Comparison of ENCODE assay signal across 16 cellular contexts in the genomic region with DNA sequence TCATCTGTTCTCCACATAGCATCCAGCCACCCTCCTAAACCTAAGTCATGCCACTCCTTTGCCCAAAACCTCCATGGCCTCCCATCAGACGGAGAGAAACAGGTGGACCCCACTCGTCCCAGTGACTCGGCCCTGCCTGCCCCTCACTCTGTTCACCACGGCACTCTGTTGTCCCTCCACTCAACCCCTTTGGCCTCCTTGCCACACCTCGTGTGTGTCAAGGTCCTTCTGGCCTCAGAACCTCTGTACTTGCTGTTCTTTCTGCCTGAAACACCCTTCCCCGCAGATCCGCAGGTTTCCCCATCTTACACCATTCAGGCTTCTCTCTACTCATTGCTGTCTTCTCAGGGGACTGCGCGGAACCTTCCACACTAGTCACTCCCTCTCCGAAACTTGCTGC. TPM values are rescaled to one million over a fixed set of nuclear protein-coding genes. Genes with fewer than 3 reads are reported as not detected.
A peak's percentile ranks its signal among the peaks of the same experiment; 100 is the strongest.
DNase-seq lines count a peak whose midpoint lies in the region; ATAC-seq, FAIRE-seq and TF ChIP-seq lines count a peak whose summit lies in the region.
"Had no signal": no experiment of that assay in that cellular context is flagged by ENCODE, and none has a peak within 500 bp of the region (broad histone marks: within the 10 kb centered on the region; RNA-seq: fewer than 3 reads in every experiment).

No MANE protein-coding gene starts in this region.

- no peaks in the 10 kb centered on the region for H3K9me3 ChIP-seq in kidney (ENCODE audit: control insufficient read depth in 1 of 2, low read length in 2 of 2)
- H3K9me3 ChIP-seq in trophoblast cell (ENCODE audit: insufficient read depth, low read depth, low read length): no peaks in the 10 kb centered on the region
- H3K9me3 ChIP-seq: BLaER1, HAP-1 had no signal

- H3K4me1 Mint-ChIP-seq in activated naive CD8-positive, alpha-beta T cell treated with anti-CD3 and anti-CD28 coated beads, Interleukin-2, amount 10 ng/mL, durations not matched to agents 7 days and 5 days: peaks cover 6% of the 10 kb centered on the region
- H3K4me1 Mint-ChIP-seq in activated naive CD8-positive, alpha-beta T cell treated with anti-CD3 and anti-CD28 coated beads, Interleukin-2, amount 50 U/mL, for 24 hours: peaks cover 4% of the 10 kb centered on the region
- H3K4me1 Mint-ChIP-seq: CD4-positive, alpha-beta memory T cell; IgD-negative memory B cell had no signal

- intact Hi-C loops in kidney (cut with DNase I): no loop called here

- H3K23ac ChIP-seq in trophoblast cell (ENCODE audit: low read length): no peak overlapping the region

- H3K27ac ChIP-seq in kidney (ENCODE audit: low read depth in 2 of 2, low read length in 2 of 2) (no peak overlapping the region), trophoblast cell (ENCODE audit: low read depth, low read length) (no peak overlapping the region)
- H3K27ac ChIP-seq: BLaER1 had no signal

- H3K27me3 ChIP-seq in trophoblast cell (ENCODE audit: insufficient read depth, low read length): no peaks in the 10 kb centered on the region
- H3K27me3 ChIP-seq: BLaER1 had no signal

- H3K79me1 ChIP-seq in trophoblast cell (ENCODE audit: low read length): peaks cover 6% of the 10 kb centered on the region

- no peak overlapping the region for H3K4me3 ChIP-seq in kidney (ENCODE audit: low read length in 2 of 2)
- no peak overlapping the region for H3K4me3 ChIP-seq in trophoblast cell (ENCODE audit: low read depth, low read length)
- H3K4me3 ChIP-seq: BLaER1, HAP-1 had no signal

- no peak overlapping the region for H4K8ac ChIP-seq in trophoblast cell (ENCODE audit: low read depth, low read length)

- H3K9me3 Mint-ChIP-seq in activated naive CD8-positive, alpha-beta T cell treated with anti-CD3 and anti-CD28 coated beads, Interleukin-2, amount 10 ng/mL, durations not matched to agents 7 days and 5 days: no peaks in the 10 kb centered on the region
- no peaks in the 10 kb centered on the region for H3K9me3 Mint-ChIP-seq in activated naive CD8-positive, alpha-beta T cell treated with anti-CD3 and anti-CD28 coated beads, Interleukin-2, amount 50 U/mL, for 24 hours
- H3K9me3 Mint-ChIP-seq: CD14-positive monocyte; CD4-positive, alpha-beta memory T cell had no signal

- peak overlapping the region; percentile 0 for H2AK5ac ChIP-seq in trophoblast cell (ENCODE audit: low read length)

- DNase-seq in activated naive CD8-positive, alpha-beta T cell treated with anti-CD3 and anti-CD28 coated beads, Interleukin-2, amount 10 ng/mL, durations not matched to agents 7 days and 5 days: no peak
- DNase-seq in activated naive CD8-positive, alpha-beta T cell treated with anti-CD3 and anti-CD28 coated beads, Interleukin-2, amount 50 U/mL, for 24 hours: no peak
- DNase-seq in kidney (peak; percentile 29), trophoblast cell (no peak), NCI-H2081 treated with DMSO at 0.1 percent for 48 hours (lab: John Stamatoyannopoulos, UW) (no peak), NCI-H2227 treated with DMSO at 0.1 percent for 48 hours (lab: John Stamatoyannopoulos, UW) (no peak)
- DNase-seq: 8988T; Calu3; CD4-positive, alpha-beta memory T cell; DMS79 treated with DMSO at 0.1 percent for 48 hours; GF-D8 had no signal

- no peak overlapping the region for H3K4ac ChIP-seq in trophoblast cell (ENCODE audit: low read depth, low read length)

- no peak overlapping the region for H3K4me3 Mint-ChIP-seq in activated naive CD8-positive, alpha-beta T cell treated with anti-CD3 and anti-CD28 coated beads, Interleukin-2, amount 10 ng/mL, durations not matched to agents 7 days and 5 days
- no peak overlapping the region for H3K4me3 Mint-ChIP-seq in activated naive CD8-positive, alpha-beta T cell treated with anti-CD3 and anti-CD28 coated beads, Interleukin-2, amount 50 U/mL, for 24 hours
- H3K4me3 Mint-ChIP-seq: CD14-positive monocyte; CD4-positive, alpha-beta memory T cell had no signal

- WGBS in trophoblast cell (ENCODE audit: extremely low coverage, insufficient coverage, insufficient read length): no CpG with 5 or more reads among the region's 10 CpGs

- FAIRE-seq in kidney (lab: Jason Lieb, UNC): no peak

- no peak overlapping the region for H4K91ac ChIP-seq in trophoblast cell (ENCODE audit: low read depth, low read length)

- no peaks in the 10 kb centered on the region for H3K4me1 ChIP-seq in kidney (ENCODE audit: control insufficient read depth in 1 of 2, insufficient read depth in 1 of 2, low read depth in 1 of 2, low read length in 2 of 2)
- H3K4me1 ChIP-seq in trophoblast cell (ENCODE audit: control insufficient read depth in 1 of 2, insufficient read depth in 2 of 2, low read length in 2 of 2): peaks cover 20 to 28% of the 10 kb centered on the region in 2 experiments
- H3K4me1 ChIP-seq: BLaER1 had no signal

- TF ChIP-seq CTCF in kidney (IDR thresholded peaks at IDR 0.05; ENCODE audit: borderline replicate concordance, extremely low read depth, insufficient read depth): no peak

- peak overlapping the region; percentile 2 for H2BK120ac ChIP-seq in trophoblast cell (ENCODE audit: insufficient read depth, low read length, poor library complexity)

- H3K79me2 ChIP-seq in trophoblast cell (ENCODE audit: control insufficient read depth, insufficient read depth, low read length, poor library complexity): no peaks in the 10 kb centered on the region

- H3K9ac ChIP-seq in kidney (ENCODE audit: low read length in 2 of 2) (no peak overlapping the region), trophoblast cell (ENCODE audit: low read length) (no peak overlapping the region)
- H3K9ac ChIP-seq: BLaER1 had no signal

- H3K18ac ChIP-seq in trophoblast cell (ENCODE audit: low read length): no peak overlapping the region

- H3K36me3 Mint-ChIP-seq in activated naive CD8-positive, alpha-beta T cell treated with anti-CD3 and anti-CD28 coated beads, Interleukin-2, amount 10 ng/mL, durations not matched to agents 7 days and 5 days: no peaks in the 10 kb centered on the region
- no peaks in the 10 kb centered on the region for H3K36me3 Mint-ChIP-seq in activated naive CD8-positive, alpha-beta T cell treated with anti-CD3 and anti-CD28 coated beads, Interleukin-2, amount 50 U/mL, for 24 hours (ENCODE audit: low read depth)
- H3K36me3 Mint-ChIP-seq: CD14-positive monocyte; CD4-positive, alpha-beta memory T cell had no signal

- POLR2A ChIA-PET in activated naive CD8-positive, alpha-beta T cell treated with anti-CD3 and anti-CD28 coated beads, Interleukin-2, amount 10 ng/mL, durations not matched to agents 7 days and 5 days (lab: Charles Lee): no interaction called here

- H2BK5ac ChIP-seq in trophoblast cell (ENCODE audit: low read depth, low read length, poor library complexity): no peak overlapping the region

- no peak overlapping the region for H2BK12ac ChIP-seq in trophoblast cell (ENCODE audit: low read length)

- H3K36me3 ChIP-seq in kidney (ENCODE audit: control insufficient read depth in 1 of 2, insufficient read depth in 2 of 2, low read length in 2 of 2) (no peaks in the 10 kb centered on the region), trophoblast cell (ENCODE audit: control insufficient read depth in 1 of 2, insufficient read depth in 2 of 2, low read length in 2 of 2) (no peaks in the 10 kb centered on the region)
- H3K36me3 ChIP-seq: BLaER1, HAP-1 had no signal

- H3K4me2 ChIP-seq in trophoblast cell (ENCODE audit: low read length): no peak overlapping the region
- H3K4me2 ChIP-seq: BLaER1 had no signal

- peaks cover 11% of the 10 kb centered on the region for H3K27me3 Mint-ChIP-seq in activated naive CD8-positive, alpha-beta T cell treated with anti-CD3 and anti-CD28 coated beads, Interleukin-2, amount 10 ng/mL, durations not matched to agents 7 days and 5 days
- H3K27me3 Mint-ChIP-seq in activated naive CD8-positive, alpha-beta T cell treated with anti-CD3 and anti-CD28 coated beads, Interleukin-2, amount 50 U/mL, for 24 hours: peaks cover 1% of the 10 kb centered on the region

- H3K27ac Mint-ChIP-seq in activated naive CD8-positive, alpha-beta T cell treated with anti-CD3 and anti-CD28 coated beads, Interleukin-2, amount 10 ng/mL, durations not matched to agents 7 days and 5 days: peak overlapping the region; percentile 6
- no peak overlapping the region for H3K27ac Mint-ChIP-seq in activated naive CD8-positive, alpha-beta T cell treated with anti-CD3 and anti-CD28 coated beads, Interleukin-2, amount 50 U/mL, for 24 hours
- H3K27ac Mint-ChIP-seq: IgD-negative memory B cell had no signal

- H4K12ac ChIP-seq in trophoblast cell (ENCODE audit: low read depth, low read length): no peak overlapping the region

- H3K14ac ChIP-seq in trophoblast cell (ENCODE audit: low read length): no peak overlapping the region

- H2AFZ ChIP-seq in trophoblast cell (ENCODE audit: insufficient read depth, low read length, poor library complexity): no peak overlapping the region

- ATAC-seq in activated naive CD8-positive, alpha-beta T cell treated with anti-CD3 and anti-CD28 coated beads, Interleukin-2, amount 10 ng/mL, durations not matched to agents 7 days and 5 days (ENCODE audit: low read depth): no peak
- no peak for ATAC-seq in activated naive CD8-positive, alpha-beta T cell treated with anti-CD3 and anti-CD28 coated beads, Interleukin-2, amount 50 U/mL, for 24 hours
- no peak for ATAC-seq in GM21367 (IDR thresholded peaks at IDR 0.05; ENCODE audit: unreplicated experiment)

RNA-seq across cellular contexts. Expression of a gene that starts 24.5 kb away (rescaled TPM):
- 10 to 100 TPM; 63.8 to 71.5 TPM for total RNA-seq in activated naive CD8-positive, alpha-beta T cell treated with anti-CD3 and anti-CD28 coated beads, Interleukin-2, amount 10 ng/mL, durations not matched to agents 7 days and 5 days
- total RNA-seq in kidney: 184 TPM
- 20.1 TPM for polyA plus RNA-seq in kidney (ENCODE audit: insufficient read depth, low read depth, low replicate concordance)
- 427 and 440 TPM in 2 replicates for polyA plus RNA-seq in trophoblast cell (2013)
